ENCODE assay signal across 1 cellular context in the genomic region with DNA sequence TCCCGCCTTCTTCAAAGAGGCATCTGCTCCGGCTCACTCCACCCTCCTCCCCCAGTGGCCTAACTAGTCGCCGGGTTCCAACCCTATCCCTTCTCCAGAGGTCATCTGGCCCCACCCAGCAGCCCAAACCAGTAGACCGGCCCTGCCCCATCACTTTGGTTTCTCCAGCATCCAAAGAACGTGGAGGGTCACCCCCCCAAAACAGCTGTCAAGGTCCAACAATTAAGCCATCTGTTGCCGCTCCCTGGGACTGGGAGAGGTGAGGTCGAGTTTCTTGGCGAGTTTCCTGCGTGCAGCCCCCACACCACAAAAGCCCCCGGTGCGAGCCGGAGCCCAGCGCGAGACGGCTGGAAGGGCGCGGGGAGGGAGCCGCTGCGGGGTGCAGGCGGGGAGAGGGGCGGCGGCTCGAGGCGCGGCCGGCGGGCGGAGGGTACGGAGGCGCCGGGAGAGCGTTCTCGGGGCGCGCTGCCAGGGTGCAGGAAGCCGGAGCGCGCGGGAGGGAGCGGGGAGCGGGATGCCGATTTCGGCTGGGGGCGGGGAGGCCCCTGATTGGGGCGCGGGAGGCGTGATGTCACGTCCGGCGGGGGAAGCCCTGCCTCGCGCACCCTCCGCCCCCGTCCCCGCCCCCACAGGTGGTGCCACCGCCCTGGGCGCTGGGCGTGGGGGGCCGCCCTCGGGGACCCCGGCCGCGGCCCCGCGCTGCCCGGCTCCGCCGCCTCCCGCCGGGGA.
A peak's percentile ranks its signal among the peaks of the same experiment; 100 is the strongest.
TF ChIP-seq lines count a peak whose summit lies in the region.

No MANE protein-coding gene starts in this region.

TF ChIP-seq in SK-N-SH, 30 proteins besides CTCF, POLR2A, EP300 and RAD21 (continued from another document):
- no peak for TF ChIP-seq REST (IDR thresholded peaks at IDR 0.05; ENCODE audit: low read depth, low read length)
- no peak for TF ChIP-seq TAF1 (IDR thresholded peaks at IDR 0.05; ENCODE audit: borderline replicate concordance, low read depth, low read length)
- TF ChIP-seq NRF1 (IDR thresholded peaks at IDR 0.05; ENCODE audit: low read depth, low read length): no peak
- TF ChIP-seq CHD2 (IDR thresholded peaks at IDR 0.05; ENCODE audit: low read length, partially characterized antibody): peak; percentile 86
- TF ChIP-seq FOXJ3 (CRISPR knock-in tag; IDR thresholded peaks at IDR 0.05): no peak
- no peak for TF ChIP-seq JUND (IDR thresholded peaks at IDR 0.05)
- TF ChIP-seq MAX (IDR thresholded peaks at IDR 0.05; ENCODE audit: low read depth): 0 out of 2 replicates have a peak, but pooled peaks have one; percentile 7
- TF ChIP-seq PBX3 (IDR thresholded peaks at IDR 0.05): no peak; the same call in 1 of the 2 replicates
- TF ChIP-seq USF1 (IDR thresholded peaks at IDR 0.05; ENCODE audit: borderline replicate concordance, low read depth): no peak
- TF ChIP-seq EZH2phosphoT487 (IDR thresholded peaks at IDR 0.05; ENCODE audit: borderline replicate concordance, low read depth): no peak
- TF ChIP-seq, protein P1, sequence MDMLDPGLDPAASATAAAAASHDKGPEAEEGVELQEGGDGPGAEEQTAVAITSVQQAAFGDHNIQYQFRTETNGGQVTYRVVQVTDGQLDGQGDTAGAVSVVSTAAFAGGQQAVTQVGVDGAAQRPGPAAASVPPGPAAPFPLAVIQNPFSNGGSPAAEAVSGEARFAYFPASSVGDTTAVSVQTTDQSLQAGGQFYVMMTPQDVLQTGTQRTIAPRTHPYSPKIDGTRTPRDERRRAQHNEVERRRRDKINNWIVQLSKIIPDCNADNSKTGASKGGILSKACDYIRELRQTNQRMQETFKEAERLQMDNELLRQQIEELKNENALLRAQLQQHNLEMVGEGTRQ (IDR thresholded peaks at IDR 0.05; ENCODE audit: borderline replicate concordance, low read depth, low read length): no peak
- no peak for TF ChIP-seq SMC3 (IDR thresholded peaks at IDR 0.05; ENCODE audit: low read depth, low read length)
- TF ChIP-seq YY1 (IDR thresholded peaks at IDR 0.05; ENCODE audit: low read depth): no peak
- no peak for TF ChIP-seq RFX5 (IDR thresholded peaks at IDR 0.05; ENCODE audit: low read length)
- TF ChIP-seq TCF12 (IDR thresholded peaks at IDR 0.05): no peak
- no peak for TF ChIP-seq RCOR1 (IDR thresholded peaks at IDR 0.05; ENCODE audit: low read length)
- TF ChIP-seq MXI1 (IDR thresholded peaks at IDR 0.05; ENCODE audit: low read depth, low read length): peak; percentile 42; the same call in 1 of the 2 replicates
- TF ChIP-seq ELF1 (IDR thresholded peaks at IDR 0.05): no peak
- no peak for TF ChIP-seq GATA2 (CRISPR knock-in tag; IDR thresholded peaks at IDR 0.05)
- no peak for TF ChIP-seq MEF2A (IDR thresholded peaks at IDR 0.05; ENCODE audit: borderline replicate concordance, low read depth)
- TF ChIP-seq TEAD4 (IDR thresholded peaks at IDR 0.05; ENCODE audit: borderline replicate concordance, insufficient read depth): no peak
- TF ChIP-seq, protein P2, sequence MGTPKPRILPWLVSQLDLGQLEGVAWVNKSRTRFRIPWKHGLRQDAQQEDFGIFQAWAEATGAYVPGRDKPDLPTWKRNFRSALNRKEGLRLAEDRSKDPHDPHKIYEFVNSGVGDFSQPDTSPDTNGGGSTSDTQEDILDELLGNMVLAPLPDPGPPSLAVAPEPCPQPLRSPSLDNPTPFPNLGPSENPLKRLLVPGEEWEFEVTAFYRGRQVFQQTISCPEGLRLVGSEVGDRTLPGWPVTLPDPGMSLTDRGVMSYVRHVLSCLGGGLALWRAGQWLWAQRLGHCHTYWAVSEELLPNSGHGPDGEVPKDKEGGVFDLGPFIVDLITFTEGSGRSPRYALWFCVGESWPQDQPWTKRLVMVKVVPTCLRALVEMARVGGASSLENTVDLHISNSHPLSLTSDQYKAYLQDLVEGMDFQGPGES (IDR thresholded peaks at IDR 0.05; ENCODE audit: low read depth, low read length): no peak
- no peak for TF ChIP-seq FOSL2 (IDR thresholded peaks at IDR 0.05; ENCODE audit: borderline replicate concordance, low read depth)
- TF ChIP-seq, protein P3, sequence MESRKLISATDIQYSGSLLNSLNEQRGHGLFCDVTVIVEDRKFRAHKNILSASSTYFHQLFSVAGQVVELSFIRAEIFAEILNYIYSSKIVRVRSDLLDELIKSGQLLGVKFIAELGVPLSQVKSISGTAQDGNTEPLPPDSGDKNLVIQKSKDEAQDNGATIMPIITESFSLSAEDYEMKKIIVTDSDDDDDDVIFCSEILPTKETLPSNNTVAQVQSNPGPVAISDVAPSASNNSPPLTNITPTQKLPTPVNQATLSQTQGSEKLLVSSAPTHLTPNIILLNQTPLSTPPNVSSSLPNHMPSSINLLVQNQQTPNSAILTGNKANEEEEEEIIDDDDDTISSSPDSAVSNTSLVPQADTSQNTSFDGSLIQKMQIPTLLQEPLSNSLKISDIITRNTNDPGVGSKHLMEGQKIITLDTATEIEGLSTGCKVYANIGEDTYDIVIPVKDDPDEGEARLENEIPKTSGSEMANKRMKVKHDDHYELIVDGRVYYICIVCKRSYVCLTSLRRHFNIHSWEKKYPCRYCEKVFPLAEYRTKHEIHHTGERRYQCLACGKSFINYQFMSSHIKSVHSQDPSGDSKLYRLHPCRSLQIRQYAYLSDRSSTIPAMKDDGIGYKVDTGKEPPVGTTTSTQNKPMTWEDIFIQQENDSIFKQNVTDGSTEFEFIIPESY (IDR thresholded peaks at IDR 0.05; ENCODE audit: borderline replicate concordance, low read depth): no peak
- TF ChIP-seq GABPA (IDR thresholded peaks at IDR 0.05; ENCODE audit: low read depth): peak; percentile 66
